8 cellular contexts compared by ENCODE assay signal in genomic region chr16:30892670-30893069, GRCh38. TPM values are rescaled to one million over a fixed set of nuclear protein-coding genes. Genes with fewer than 3 reads are reported as not detected.
A peak's percentile ranks its signal among the peaks of the same experiment; 100 is the strongest.
DNase-seq lines count a peak whose midpoint lies in the region; ATAC-seq and TF ChIP-seq lines count a peak whose summit lies in the region.
"Had no signal": no experiment of that assay in that cellular context is flagged by ENCODE, and none has a peak within 500 bp of the region (broad histone marks: within the 10 kb centered on the region; RNA-seq: fewer than 3 reads in every experiment).

No MANE protein-coding gene starts in this region.

- 97% methylated on average over 13 of the region's 14 CpGs for WGBS in smooth muscle cell (ENCODE audit: low lambda C conversion rate)

- POLR2A ChIA-PET in WTC11 (lab: Charles Lee), result interaction anchor here (0.6 to 1.5 kb wide), 2 partner anchors 9 to 12 kb away, joined by 3 read pairs; no protein-coding TSS in a partner anchor

- H3K4me1 ChIP-seq in smooth muscle cell (ENCODE audit: low read depth), result peaks cover 20% of the 10 kb centered on the region

- H3K9me3 Mint-ChIP-seq in WTC11, result no peaks in the 10 kb centered on the region

- H3K27me3 ChIP-seq in H7 (ENCODE audit: control insufficient read depth, insufficient read depth, low read length), result peaks cover 5% of the 10 kb centered on the region; the same call in 1 of the 2 replicates
- H3K27me3 ChIP-seq in smooth muscle cell (ENCODE audit: low read depth), result no peaks in the 10 kb centered on the region

- peaks cover 20% of the 10 kb centered on the region for H3F3A ChIP-seq in smooth muscle cell (ENCODE audit: low read depth)

- ATAC-seq in WTC11 (no peak), GM21390 (IDR thresholded peaks at IDR 0.05; ENCODE audit: unreplicated experiment) (no peak)

- peaks cover 3% of the 10 kb centered on the region; the same call in 1 of the 2 replicates for H3K36me3 Mint-ChIP-seq in WTC11

- H4K20me1 ChIP-seq in smooth muscle cell (ENCODE audit: low read depth), result no peaks in the 10 kb centered on the region

- H2AFZ ChIP-seq in smooth muscle cell (ENCODE audit: low read depth), result no peak overlapping the region

- peak overlapping the region; percentile 95 for H3K4me2 ChIP-seq in smooth muscle cell

- H3K4me3 Mint-ChIP-seq in WTC11, result peak overlapping the region; percentile 75

- TF ChIP-seq CTCF in WTC11 (IDR thresholded peaks at IDR 0.05) (no peak), fibroblast of villous mesenchyme (IDR thresholded peaks at IDR 0.05; ENCODE audit: insufficient read depth, low read depth, low read length) (no peak), smooth muscle cell (IDR thresholded peaks at IDR 0.05; ENCODE audit: borderline replicate concordance, insufficient read depth, poor library complexity, severe bottlenecking) (no peak)

- H3K27ac ChIP-seq in smooth muscle cell (ENCODE audit: low read depth), result no peak overlapping the region

- no peaks in the 10 kb centered on the region for H3K9me3 ChIP-seq in smooth muscle cell (replicated peaks; ENCODE audit: low read depth)

- H3K27ac Mint-ChIP-seq in WTC11, result no peak overlapping the region

- H3K36me3 ChIP-seq in H7 (replicated peaks; ENCODE audit: control insufficient read depth, insufficient read depth, low read length) (peaks cover 4% of the 10 kb centered on the region), smooth muscle cell (ENCODE audit: low read depth) (no peaks in the 10 kb centered on the region)

- peaks cover 24% of the 10 kb centered on the region for H3K4me1 Mint-ChIP-seq in WTC11

- H3K27me3 Mint-ChIP-seq in WTC11 (ENCODE audit: low read depth), result peaks cover 23% of the 10 kb centered on the region

- no peak overlapping the region; the same call in 1 of the 2 replicates for H3K4me3 ChIP-seq in H7 (ENCODE audit: insufficient read depth, low read depth, low read length)
- H3K4me3 ChIP-seq in fibroblast of villous mesenchyme (ENCODE audit: low read depth, low read length), result peak overlapping the region; percentile 84
- H3K4me3 ChIP-seq in smooth muscle cell, result peak overlapping the region; percentile 86

- DNase-seq in H7 (peak; percentile 51), WTC11 (ENCODE audit: low spot score) (no peak), fibroblast of villous mesenchyme (ENCODE audit: low read depth) (no peak), smooth muscle cell (lab: John Stamatoyannopoulos, UW; ENCODE audit: unreplicated experiment) (no peak), C1 segment of cervical spinal cord (lab: John Stamatoyannopoulos, UW) (no peak), NCI-H82 (lab: John Stamatoyannopoulos, UW) (no peak)
- DNase-seq: KBM-7 had no signal

- no peak overlapping the region for H3K9ac ChIP-seq in smooth muscle cell (ENCODE audit: low read depth)

- H3K79me2 ChIP-seq in smooth muscle cell (ENCODE audit: low read depth), result peaks cover 29% of the 10 kb centered on the region

- CTCF ChIA-PET in WTC11 (lab: Charles Lee), result interaction anchor here (0.9 to 2.1 kb wide), 5 partner anchors 9 to 78 kb away, joined by 3 to 11 read pairs (median 5); no protein-coding TSS in a partner anchor

TF ChIP-seq in WTC11, 78 proteins besides CTCF, POLR2A, EP300 and RAD21:
- no peak for TF ChIP-seq ZNF423 (CRISPR knock-in tag; IDR thresholded peaks at IDR 0.05)
- no peak for TF ChIP-seq HMGXB4 (CRISPR knock-in tag; IDR thresholded peaks at IDR 0.05)
- TF ChIP-seq MXD4 (CRISPR knock-in tag; IDR thresholded peaks at IDR 0.05; ENCODE audit: borderline replicate concordance), result no peak
- no peak for TF ChIP-seq ZNF416 (CRISPR knock-in tag; IDR thresholded peaks at IDR 0.05)
- no peak for TF ChIP-seq EMX1 (CRISPR knock-in tag; IDR thresholded peaks at IDR 0.05)
- TF ChIP-seq CREB1 (CRISPR knock-in tag; IDR thresholded peaks at IDR 0.05), result no peak
- TF ChIP-seq MYBL2 (CRISPR knock-in tag; IDR thresholded peaks at IDR 0.05), result no peak

RNA-seq across cellular contexts. Expression of gene BCL7C, which starts 1.2 kb away (rescaled TPM):
- total RNA-seq in H7 (2014; rRNA removed; shearing (Covaris generic)), result 16.4 and 35.5 TPM in 2 replicates
- 18.3 to 20.3 TPM (median 18.7 TPM) in 3 replicates for total RNA-seq in WTC11 (2021)
- total RNA-seq in fibroblast of villous mesenchyme, result 35.0 and 51.2 TPM in 2 replicates
- total RNA-seq in smooth muscle cell, result 27.8 and 34.2 TPM in 2 replicates
- polyA plus RNA-seq in smooth muscle cell, result 68.1 and 76.1 TPM in 2 replicates

RNA-seq across cellular contexts. Expression of gene CTF1, which starts 3.7 kb away (rescaled TPM):
- 2.0 TPM in 2 replicates for total RNA-seq in H7 (2014; rRNA removed; shearing (Covaris generic))
- total RNA-seq in WTC11 (2021) (1.4 to 1.9 TPM (median 1.6 TPM) in 3 replicates), fibroblast of villous mesenchyme (3.2 and 3.5 TPM in 2 replicates), smooth muscle cell (0.76 and 1.7 TPM in 2 replicates)
- 8.1 and 8.2 TPM in 2 replicates for polyA plus RNA-seq in smooth muscle cell

RNA-seq across cellular contexts. Expression of gene FBXL19, which starts 30.7 kb away (rescaled TPM):
- 78.3 and 89.8 TPM in 2 replicates for total RNA-seq in H7 (2014; rRNA removed; shearing (Covaris generic))
- total RNA-seq in WTC11 (2021) (79.0 to 84.9 TPM (median 84.3 TPM) in 3 replicates), fibroblast of villous mesenchyme (26.8 and 29.3 TPM in 2 replicates), smooth muscle cell (4.5 and 8.5 TPM in 2 replicates)
- 1.3 and 1.6 TPM in 2 replicates for polyA plus RNA-seq in smooth muscle cell

RNA-seq across cellular contexts. Expression of gene ORAI3, which starts 56.2 kb away (rescaled TPM):
- total RNA-seq in H7 (2014; rRNA removed; shearing (Covaris generic)), result 15.3 and 18.4 TPM in 2 replicates
- total RNA-seq in WTC11 (2021) (10.8 to 13.5 TPM (median 13.2 TPM) in 3 replicates), fibroblast of villous mesenchyme (43.6 and 45.7 TPM in 2 replicates), smooth muscle cell (33.7 and 34.9 TPM in 2 replicates)
- 39.4 and 44.0 TPM in 2 replicates for polyA plus RNA-seq in smooth muscle cell
